Comparison of ENCODE assay signal across 7 cellular contexts in the genomic region with DNA sequence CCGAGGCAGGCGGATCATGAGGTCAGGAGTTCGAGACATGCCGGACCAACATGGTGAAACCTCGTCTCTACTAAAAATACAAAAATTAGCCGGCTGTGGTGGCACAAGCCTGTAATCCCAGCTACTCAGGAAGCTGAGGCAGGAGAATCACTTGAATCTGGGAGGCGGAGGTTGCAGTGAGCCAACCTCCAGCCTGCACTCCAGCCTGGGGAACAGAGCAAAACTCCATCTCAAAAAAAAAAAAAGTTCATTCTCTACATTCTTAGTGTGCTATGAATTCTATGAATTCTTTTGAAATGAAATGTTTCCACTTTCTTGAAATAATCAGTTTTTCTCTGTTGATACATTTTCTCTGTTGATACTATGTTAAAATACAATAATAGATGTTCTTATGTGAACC. TPM values are rescaled to one million over a fixed set of nuclear protein-coding genes. Genes with fewer than 3 reads are reported as not detected.
"Had no signal": no experiment of that assay in that cellular context is flagged by ENCODE, and none has a peak within 500 bp of the region (broad histone marks: within the 10 kb centered on the region; RNA-seq: fewer than 3 reads in every experiment).

No MANE protein-coding gene starts in this region.

RNA-seq across cellular contexts. Expression of gene DSC3, which starts 4.9 kb away (rescaled TPM):
- total RNA-seq: activated CD4-positive, alpha-beta T cell treated with anti-CD3 and anti-CD28 coated beads, Interleukin-2, amount 10 ng/mL, durations not matched to agents 24 days and 14 days; activated T-cell treated with anti-CD3 and anti-CD28 coated beads, Interleukin-2, amount 50 U/mL, for 72 hours; activated T-helper 17 cell treated with anti-CD3 and anti-CD28 coated beads, Interleukin-2, amount 50 U/mL, for 72 hours; M059J; Right ventricle myocardium superior; T-helper 1 cell treated with Interleukin-12 subunit alpha and Interleukin-12 subunit beta and Interleukin-4 antibody, amounts not matched to agents 30 ng/mL and 1 ng/mL, for 36 hours; T-helper 2 cell treated with Interferon-gamma antibody and Interleukin-4, amounts not matched to agents 100 ng/mL and 5 ng/mL, for 36 hours had no signal
